ENCODE assay signal across 9 cellular contexts in genomic region chr20:52974155-52974554, GRCh38. TPM values are rescaled to one million over a fixed set of nuclear protein-coding genes. Genes with fewer than 3 reads are reported as not detected.
DNase-seq lines count a peak whose midpoint lies in the region; ATAC-seq and TF ChIP-seq lines count a peak whose summit lies in the region.
"Had no signal": no experiment of that assay in that cellular context is flagged by ENCODE, and none has a peak within 500 bp of the region (broad histone marks: within the 10 kb centered on the region; RNA-seq: fewer than 3 reads in every experiment).

No MANE protein-coding gene starts in this region.

- DNase-seq in CD4-positive, alpha-beta memory T cell, result peak; percentile 40 to 76 (median 65)
- DNase-seq in SW480 (ENCODE audit: low spot score), result peak; percentile 26
- DNase-seq in sigmoid colon, result no peak
- DNase-seq in middle frontal gyrus (ENCODE audit: extremely low spot score, low spot score), result no peak
- DNase-seq in AG08395 (ENCODE audit: low spot score), result no peak
- DNase-seq in glomerular visceral epithelial cell (ENCODE audit: extremely low spot score), result no peak
- DNase-seq: T-helper 9 cell had no signal

- H3K4me3 ChIP-seq in CD4-positive, alpha-beta memory T cell (ENCODE audit: low read length in 2 of 2), result peak overlapping the region; percentile 26 to 63
- H3K4me3 ChIP-seq in ectodermal cell (ENCODE audit: insufficient read depth, low read depth, low read length), result peak overlapping the region; percentile 64
- peak overlapping the region; percentile 38 to 53 (median 49) for H3K4me3 ChIP-seq in sigmoid colon

- no peak for TF ChIP-seq EP300 in sigmoid colon (IDR thresholded peaks at IDR 0.05)

- ATAC-seq in HG02970 (IDR thresholded peaks at IDR 0.05; ENCODE audit: low FRiP score, unreplicated experiment), result no peak

- H3K4me1 ChIP-seq in CD4-positive, alpha-beta memory T cell (ENCODE audit: insufficient read depth, low read length), result peaks cover 44% of the 10 kb centered on the region
- H3K4me1 ChIP-seq in ectodermal cell (ENCODE audit: control insufficient read depth, insufficient read depth, low read length) (peaks cover 20% of the 10 kb centered on the region), sigmoid colon (peaks cover 0 to 16% (median 2%) of the 10 kb centered on the region in 4 donors)

- WGBS in ectodermal cell, 2 experiments, result 86% methylated on average over 4 to 5 of the region's 5 CpGs
- 6 to 44% methylated on average over 5 of the region's 5 CpGs for WGBS in sigmoid colon, 2 donors

- peaks cover 0 to 10% of the 10 kb centered on the region in 2 donors for H3K36me3 Mint-ChIP-seq in CD4-positive, alpha-beta memory T cell

- CTCF ChIA-PET in CD4-positive, alpha-beta memory T cell (lab: Charles Lee; ENCODE audit: partially characterized antibody), result interaction anchor here (3.4 kb wide), 1 partner anchor 28 kb away, joined by 21 read pairs; no protein-coding TSS in a partner anchor

- POLR2A ChIA-PET in CD4-positive, alpha-beta memory T cell (lab: Charles Lee; ENCODE audit: partially characterized antibody), result interaction anchor here (0.9 to 5.7 kb wide), 8 partner anchors 9 to 569 kb away, joined by 3 to 111 read pairs (median 5); no protein-coding TSS in a partner anchor

- no peaks in the 10 kb centered on the region for H3K36me3 ChIP-seq in CD4-positive, alpha-beta memory T cell (ENCODE audit: insufficient read depth, low read length)
- no peaks in the 10 kb centered on the region for H3K36me3 ChIP-seq in ectodermal cell (ENCODE audit: control insufficient read depth, insufficient read depth, low read length)
- H3K36me3 ChIP-seq in sigmoid colon, result no peaks in the 10 kb centered on the region

- peaks cover 15 to 64% (median 37%) of the 10 kb centered on the region in 4 donors for H3K4me1 Mint-ChIP-seq in CD4-positive, alpha-beta memory T cell

- H3K27ac ChIP-seq in CD4-positive, alpha-beta memory T cell (ENCODE audit: low read depth, low read length), result peak overlapping the region; percentile 71
- no peak overlapping the region for H3K27ac ChIP-seq in ectodermal cell (ENCODE audit: insufficient read depth, low read depth, low read length, poor library complexity, severe bottlenecking)
- H3K27ac ChIP-seq in sigmoid colon, result peak overlapping the region; percentile 67 to 75 (median 72)

- no peak for TF ChIP-seq POLR2A in sigmoid colon (IDR thresholded peaks at IDR 0.05)

- no peaks in the 10 kb centered on the region for H3K9me3 ChIP-seq in CD4-positive, alpha-beta memory T cell (ENCODE audit: control insufficient read depth in 1 of 2, low read length in 2 of 2)
- no peaks in the 10 kb centered on the region for H3K9me3 ChIP-seq in ectodermal cell (ENCODE audit: control insufficient read depth, low read length)
- H3K9me3 ChIP-seq in sigmoid colon, result no peaks in the 10 kb centered on the region

- H3K9me3 Mint-ChIP-seq in CD4-positive, alpha-beta memory T cell, result peaks cover 0 to 3% (median 0%) of the 10 kb centered on the region in 8 donors

- peak overlapping the region; percentile 89 to 98 (median 96) for H3K27ac Mint-ChIP-seq in CD4-positive, alpha-beta memory T cell

- H3K27me3 ChIP-seq in CD4-positive, alpha-beta memory T cell (ENCODE audit: insufficient read depth, low read length), result no peaks in the 10 kb centered on the region
- H3K27me3 ChIP-seq in ectodermal cell (ENCODE audit: control insufficient read depth, insufficient read depth, low read length, poor library complexity, severe bottlenecking) (peaks cover 11% of the 10 kb centered on the region), sigmoid colon (peaks cover 5 to 30% (median 7%) of the 10 kb centered on the region in 3 donors)

- intact Hi-C loops in CD4-positive, alpha-beta memory T cell (cut with micrococcal nuclease), result loop anchor here (2.0 to 10.0 kb wide), 4 partner anchors 48 to 973 kb away; no protein-coding TSS in a partner anchor
- intact Hi-C loops in sigmoid colon (cut with DNase I), result no loop called here

- H3K4me3 Mint-ChIP-seq in CD4-positive, alpha-beta memory T cell, result peak overlapping the region; percentile 91 to 98 (median 96)

- H3K27me3 Mint-ChIP-seq in CD4-positive, alpha-beta memory T cell, result peaks cover 5 to 30% of the 10 kb centered on the region in 2 donors

- TF ChIP-seq CTCF in sigmoid colon (IDR thresholded peaks at IDR 0.05), result no peak

RNA-seq across cellular contexts. Expression of gene TSHZ2, which starts 2.0 kb away (rescaled TPM):
- total RNA-seq in CD4-positive, alpha-beta memory T cell, result 10 to 100 TPM; 30.2 to 31.8 TPM
- polyA plus RNA-seq in CD4-positive, alpha-beta memory T cell, result 1 to 10 TPM; 2.3 to 4.1 TPM
- 7.0 TPM for polyA plus RNA-seq in ectodermal cell (2013, experiment 1 of 4)
- polyA plus RNA-seq in ectodermal cell (2013, experiment 2 of 4), result 7.2 TPM
- polyA plus RNA-seq in ectodermal cell (2013, experiment 3 of 4), result 10.8 TPM
- 11.6 TPM for polyA plus RNA-seq in ectodermal cell (2013, experiment 4 of 4)
- 10 to 100 TPM; 14.0 to 32.7 (median 17.5) TPM for total RNA-seq in sigmoid colon
- polyA plus RNA-seq in sigmoid colon, result 1 to 10 TPM; 1.2 to 4.8 (median 3.4) TPM

Comparison
In these comparisons a context has a peak if more than half of its experiments do, and no peak if none do; other contexts are left out.
1. DNase-seq: peak in CD4-positive, alpha-beta memory T cell (5 of 5) and SW480 (single experiment); none in sigmoid colon (single experiment), middle frontal gyrus (single experiment), AG08395 (single experiment) and glomerular visceral epithelial cell (single experiment).
2. Peak in every context shown above with its lines, with median percentiles within 50 percentile points of each other: H3K4me3 ChIP-seq.